In genomic region chr1:199684686-199685273, GRCh38 we compare ENCODE assay signal across 9 cellular contexts.
DNase-seq lines count a peak whose midpoint lies in the region; ATAC-seq, FAIRE-seq and TF ChIP-seq lines count a peak whose summit lies in the region.
"Had no signal": no experiment of that assay in that cellular context is flagged by ENCODE, and none has a peak within 500 bp of the region (broad histone marks: within the 10 kb centered on the region; RNA-seq: fewer than 3 reads in every experiment).

No MANE protein-coding gene starts in this region.

- TF ChIP-seq POLR2A in prostate gland (IDR thresholded peaks at IDR 0.05), result no peak

- peak; percentile 82 for ATAC-seq in GM19025 (IDR thresholded peaks at IDR 0.05; ENCODE audit: low read depth, unreplicated experiment)
- peak; percentile 69 for ATAC-seq in HG03108 (IDR thresholded peaks at IDR 0.05; ENCODE audit: unreplicated experiment)

- DNase-seq in DMS114 treated with DMSO at 0.1 percent for 48 hours (lab: John Stamatoyannopoulos, UW; ENCODE audit: unreplicated experiment) (peak; percentile 35), NCI-H2081 treated with DMSO at 0.1 percent for 48 hours (lab: John Stamatoyannopoulos, UW) (peak; percentile 51), UCSD-AML1 (lab: John Stamatoyannopoulos, UW; ENCODE audit: unreplicated experiment) (peak; percentile 16), frontal cortex (ENCODE audit: low spot score in 2 of 2) (peak; percentile 4 to 20), prostate gland (ENCODE audit: low spot score) (peak; percentile 12), occipital lobe (lab: John Stamatoyannopoulos, UW) (no peak)
- DNase-seq: activated naive CD8-positive, alpha-beta T cell treated with anti-CD3 and anti-CD28 coated beads, Interleukin-2, amount 10 ng/mL, durations not matched to agents 7 days and 5 days had no signal

- no peak overlapping the region for H3K4me3 ChIP-seq in prostate gland

- H3K27ac ChIP-seq in prostate gland, result no peak overlapping the region

- no peak for FAIRE-seq in frontal cortex (lab: Jason Lieb, UNC)

- WGBS in prostate gland, result 92% methylated on average over 1 of the region's 1 CpG

- H3K36me3 ChIP-seq in prostate gland, result no peaks in the 10 kb centered on the region

- peak; percentile 9 to 63 (median 56) for TF ChIP-seq CTCF in prostate gland (IDR thresholded peaks at IDR 0.05)

- H3K9me3 ChIP-seq in prostate gland, result no peaks in the 10 kb centered on the region

- H3K4me1 ChIP-seq in prostate gland (replicated peaks), result no peaks in the 10 kb centered on the region

- no peaks in the 10 kb centered on the region for H3K27me3 ChIP-seq in prostate gland (replicated peaks; ENCODE audit: insufficient read depth)

- intact Hi-C loops in prostate gland (cut with DNase I), result loop anchor here (10.0 kb wide), 1 partner anchor 800 kb away; no protein-coding TSS in a partner anchor
